Comparison of ENCODE assay signal across 12 cellular contexts in the genomic region with DNA sequence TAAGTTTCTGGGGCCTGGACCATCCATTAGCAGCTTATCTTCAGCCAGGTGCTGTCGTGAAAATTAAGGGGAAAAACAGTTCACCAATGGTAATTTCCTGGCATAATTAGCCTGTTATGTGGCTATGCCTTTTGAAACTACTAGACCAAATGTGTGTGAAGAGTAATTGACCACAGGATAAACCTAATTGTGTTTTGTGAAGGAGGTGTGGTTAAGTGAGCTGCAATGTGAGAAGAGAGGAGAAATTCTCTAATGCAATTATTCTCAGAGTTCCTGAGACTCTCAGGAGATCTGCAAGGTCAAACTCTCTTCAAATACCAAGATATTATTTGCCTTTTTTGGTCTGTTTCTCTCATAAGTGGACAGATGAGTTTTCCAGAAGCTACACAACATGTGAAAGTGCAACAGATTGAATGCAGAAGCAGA. TPM values are rescaled to one million over a fixed set of nuclear protein-coding genes. Genes with fewer than 3 reads are reported as not detected.
A peak's percentile ranks its signal among the peaks of the same experiment; 100 is the strongest.
DNase-seq lines count a peak whose midpoint lies in the region; ATAC-seq and TF ChIP-seq lines count a peak whose summit lies in the region.
"Had no signal": no experiment of that assay in that cellular context is flagged by ENCODE, and none has a peak within 500 bp of the region (broad histone marks: within the 10 kb centered on the region; RNA-seq: fewer than 3 reads in every experiment).

No MANE protein-coding gene starts in this region.

- 8 to 29% (median 19%) methylated on average over 1 of the region's 1 CpG for WGBS in spleen, 5 donors
- WGBS in endodermal cell (ENCODE audit: insufficient coverage in 1 of 2, insufficient read length in 1 of 2), 2 experiments = 87 to 100% methylated on average over 1 of the region's 1 CpG

- H3K36me3 Mint-ChIP-seq in activated naive CD4-positive, alpha-beta T cell treated with anti-CD3 and anti-CD28 coated beads, Interleukin-2, amount 10 ng/mL, durations not matched to agents 7 days and 5 days = peaks cover 1% of the 10 kb centered on the region
- H3K36me3 Mint-ChIP-seq in activated CD8-positive, alpha-beta T cell treated with anti-CD3 and anti-CD28 coated beads, Interleukin-2, amount 10 ng/mL, durations not matched to agents 7 days and 5 days (ENCODE audit: low read depth) = peaks cover 11% of the 10 kb centered on the region
- H3K36me3 Mint-ChIP-seq in endodermal cell (ENCODE audit: low read depth) = peaks cover 19% of the 10 kb centered on the region

- intact Hi-C loops in spleen (cut with DNase I; ENCODE audit: low total_unique reads) = no loop called here

- no peak for DNase-seq in activated naive CD4-positive, alpha-beta T cell treated with anti-CD3 and anti-CD28 coated beads, Interleukin-2, amount 10 ng/mL, durations not matched to agents 7 days and 5 days
- DNase-seq in activated naive CD4-positive, alpha-beta T cell (lab: John Stamatoyannopoulos, UW) = no peak
- DNase-seq in activated CD8-positive, alpha-beta T cell treated with anti-CD3 and anti-CD28 coated beads, Interleukin-2, amount 10 ng/mL, durations not matched to agents 7 days and 5 days = no peak
- DNase-seq in spleen (no peak), COLO668 (lab: John Stamatoyannopoulos, UW; ENCODE audit: unreplicated experiment) (no peak), endodermal cell (no peak)
- DNase-seq in stimulated activated CD4-positive, alpha-beta T cell treated with anti-CD3 and anti-CD28 coated beads, Interleukin-1b, Interleukin-23, amount 100 ng/mL, for 48 hours = no peak
- DNase-seq: activated naive CD4-positive, alpha-beta T cell treated with anti-CD3 and anti-CD28 coated beads, Interleukin-2, amount 50 U/mL, for 16 hours; H9; mucosa of descending colon; PC-9 had no signal

- H3K4me1 Mint-ChIP-seq in activated naive CD4-positive, alpha-beta T cell treated with anti-CD3 and anti-CD28 coated beads, Interleukin-2, amount 10 ng/mL, durations not matched to agents 7 days and 5 days = peaks cover 53% of the 10 kb centered on the region
- peaks cover 60% of the 10 kb centered on the region for H3K4me1 Mint-ChIP-seq in activated CD8-positive, alpha-beta T cell treated with anti-CD3 and anti-CD28 coated beads, Interleukin-2, amount 10 ng/mL, durations not matched to agents 7 days and 5 days (ENCODE audit: low read depth)
- peaks cover 10% of the 10 kb centered on the region for H3K4me1 Mint-ChIP-seq in endodermal cell

- peak overlapping the region; percentile 16 to 83 (median 72) for H3K27ac ChIP-seq in spleen
- no peak overlapping the region for H3K27ac ChIP-seq in endodermal cell (ENCODE audit: low read depth, low read length)
- H3K27ac ChIP-seq: PC-9 had no signal

- POLR2A ChIA-PET in activated CD8-positive, alpha-beta T cell treated with anti-CD3 and anti-CD28 coated beads, Interleukin-2, amount 10 ng/mL, durations not matched to agents 7 days and 5 days (lab: Charles Lee) = interaction anchor here (0.6 to 1.8 kb wide), 2 partner anchors 15 to 1987 kb away, joined by 4 to 5 read pairs; no protein-coding TSS in a partner anchor

- peaks cover 12 to 70% (median 34%) of the 10 kb centered on the region in 6 donors for H3K4me1 ChIP-seq in spleen
- no peaks in the 10 kb centered on the region for H3K4me1 ChIP-seq in endodermal cell (ENCODE audit: control insufficient read depth, insufficient read depth, low read length)

- TF ChIP-seq POLR2A in spleen (IDR thresholded peaks at IDR 0.05) = no peak

- H3K27ac Mint-ChIP-seq in activated naive CD4-positive, alpha-beta T cell treated with anti-CD3 and anti-CD28 coated beads, Interleukin-2, amount 10 ng/mL, durations not matched to agents 7 days and 5 days = peak overlapping the region; percentile 57
- H3K27ac Mint-ChIP-seq in activated CD8-positive, alpha-beta T cell treated with anti-CD3 and anti-CD28 coated beads, Interleukin-2, amount 10 ng/mL, durations not matched to agents 7 days and 5 days = peak overlapping the region; percentile 71
- no peak overlapping the region for H3K27ac Mint-ChIP-seq in endodermal cell

- H3K36me3 ChIP-seq in spleen = peaks cover 0 to 25% (median 6%) of the 10 kb centered on the region in 6 donors
- H3K36me3 ChIP-seq in endodermal cell (ENCODE audit: control insufficient read depth, insufficient read depth, low read length) = peaks cover 8% of the 10 kb centered on the region

- H3K27me3 ChIP-seq in spleen (replicated peaks in 1 of 7) = no peaks in the 10 kb centered on the region
- H3K27me3 ChIP-seq in endodermal cell (ENCODE audit: control insufficient read depth, insufficient read depth, low read length, poor library complexity, severe bottlenecking) = no peaks in the 10 kb centered on the region

- H3K9ac ChIP-seq in endodermal cell (ENCODE audit: extremely low read depth, low read length, poor library complexity, severe bottlenecking) = no peak overlapping the region

- TF ChIP-seq CTCF in spleen (IDR thresholded peaks at IDR 0.05 in 8 of 11, conservative IDR thresholded peaks at IDR 0.05 in 3 of 11) = no peak
- no peak for TF ChIP-seq CTCF in endodermal cell (conservative IDR thresholded peaks at IDR 0.05)

- H3K9me3 Mint-ChIP-seq in activated naive CD4-positive, alpha-beta T cell treated with anti-CD3 and anti-CD28 coated beads, Interleukin-2, amount 10 ng/mL, durations not matched to agents 7 days and 5 days = no peaks in the 10 kb centered on the region
- H3K9me3 Mint-ChIP-seq in activated CD8-positive, alpha-beta T cell treated with anti-CD3 and anti-CD28 coated beads, Interleukin-2, amount 10 ng/mL, durations not matched to agents 7 days and 5 days (ENCODE audit: insufficient read depth) = no peaks in the 10 kb centered on the region
- no peaks in the 10 kb centered on the region for H3K9me3 Mint-ChIP-seq in endodermal cell
- H3K9me3 Mint-ChIP-seq: H9 had no signal

- no peaks in the 10 kb centered on the region for H3K27me3 Mint-ChIP-seq in activated naive CD4-positive, alpha-beta T cell treated with anti-CD3 and anti-CD28 coated beads, Interleukin-2, amount 10 ng/mL, durations not matched to agents 7 days and 5 days
- peaks cover 3% of the 10 kb centered on the region for H3K27me3 Mint-ChIP-seq in activated CD8-positive, alpha-beta T cell treated with anti-CD3 and anti-CD28 coated beads, Interleukin-2, amount 10 ng/mL, durations not matched to agents 7 days and 5 days (ENCODE audit: low read depth)
- no peaks in the 10 kb centered on the region for H3K27me3 Mint-ChIP-seq in endodermal cell (ENCODE audit: insufficient read depth)

- ATAC-seq in HG02798 (IDR thresholded peaks at IDR 0.05; ENCODE audit: poor library complexity, unreplicated experiment) = peak; percentile 30
- ATAC-seq in activated CD8-positive, alpha-beta T cell treated with anti-CD3 and anti-CD28 coated beads, Interleukin-2, amount 10 ng/mL, durations not matched to agents 7 days and 5 days = no peak
- ATAC-seq: mucosa of descending colon had no signal

- H3K4me3 ChIP-seq in spleen (no peak overlapping the region), endodermal cell (ENCODE audit: low read length) (no peak overlapping the region)
- H3K4me3 ChIP-seq: mucosa of descending colon, PC-9 had no signal

- H3K4me3 Mint-ChIP-seq in activated naive CD4-positive, alpha-beta T cell treated with anti-CD3 and anti-CD28 coated beads, Interleukin-2, amount 10 ng/mL, durations not matched to agents 7 days and 5 days = no peak overlapping the region
- peak overlapping the region; percentile 34 for H3K4me3 Mint-ChIP-seq in activated CD8-positive, alpha-beta T cell treated with anti-CD3 and anti-CD28 coated beads, Interleukin-2, amount 10 ng/mL, durations not matched to agents 7 days and 5 days
- no peak overlapping the region for H3K4me3 Mint-ChIP-seq in endodermal cell
- H3K4me3 Mint-ChIP-seq: H9 had no signal

- H3K9me3 ChIP-seq in spleen (no peaks in the 10 kb centered on the region), endodermal cell (ENCODE audit: control insufficient read depth, low read length) (no peaks in the 10 kb centered on the region)
- H3K9me3 ChIP-seq: mucosa of descending colon had no signal

- CTCF ChIA-PET in activated naive CD4-positive, alpha-beta T cell treated with anti-CD3 and anti-CD28 coated beads, Interleukin-2, amount 10 ng/mL, durations not matched to agents 7 days and 5 days (lab: Charles Lee) = interaction anchor here (0.7 to 2.9 kb wide), 3 partner anchors 14 to 334 kb away, joined by 3 to 13 read pairs (median 5); no protein-coding TSS in a partner anchor
- CTCF ChIA-PET in activated CD8-positive, alpha-beta T cell treated with anti-CD3 and anti-CD28 coated beads, Interleukin-2, amount 10 ng/mL, durations not matched to agents 7 days and 5 days (lab: Charles Lee) = interaction anchor here (0.6 to 8.1 kb wide), 6 partner anchors 15 to 493 kb away, joined by 3 to 78 read pairs (median 8); partner anchors contain the start of gene F2R

RNA-seq across cellular contexts. Expression of gene F2R, which starts 21.2 kb away (rescaled TPM):
- 1 to 10 TPM; 7.5 to 7.9 TPM for total RNA-seq in activated CD8-positive, alpha-beta T cell treated with anti-CD3 and anti-CD28 coated beads, Interleukin-2, amount 10 ng/mL, durations not matched to agents 7 days and 5 days
- total RNA-seq in spleen (100 to 1,000 TPM in 4 of 7 donors, 10 to 100 TPM in 3; 57.3 to 128 (median 111) TPM), endodermal cell (10 to 100 TPM; 28.5 to 43.1 TPM)
- 1 to 10 TPM; 4.7 to 9.0 (median 7.0) TPM for polyA plus RNA-seq in spleen
- polyA plus RNA-seq in endodermal cell (2013, experiment 1 of 2) = 68.3 TPM
- 67.1 TPM for polyA plus RNA-seq in endodermal cell (2013, experiment 2 of 2)
